ENCODE assay signal across 11 cellular contexts in the genomic region with DNA sequence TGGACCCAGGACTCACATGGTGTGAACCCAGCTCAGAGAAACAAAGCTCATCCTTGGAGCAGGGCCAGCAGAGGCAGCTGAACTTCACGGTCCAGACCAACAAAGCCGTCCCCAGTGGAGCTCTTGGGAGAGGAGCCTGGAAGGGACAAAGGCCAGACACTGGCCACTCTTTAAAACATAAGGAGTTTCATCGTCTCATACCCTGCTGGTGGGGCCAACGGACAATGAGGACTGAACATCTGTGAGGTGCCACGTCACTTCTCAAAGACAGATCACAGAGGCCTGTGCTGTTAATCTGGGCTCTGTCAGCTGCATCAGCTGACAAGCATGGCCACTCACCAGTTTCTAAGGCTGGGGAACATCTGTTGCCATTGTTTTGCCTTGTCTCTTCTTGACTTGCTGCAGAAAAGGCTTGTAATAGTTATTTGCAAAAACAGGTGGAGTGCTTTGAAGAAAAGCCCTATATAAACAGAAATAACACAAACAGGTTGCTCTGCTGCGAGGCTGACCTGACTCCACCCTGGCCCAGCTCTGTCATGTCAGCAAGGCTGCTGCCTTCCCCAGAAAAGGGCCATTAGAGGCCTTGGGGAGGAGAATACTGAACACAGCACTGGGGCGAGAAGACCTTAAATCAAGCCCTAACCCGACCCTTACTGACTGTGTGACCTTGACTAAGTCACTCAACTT.
DNase-seq lines count a peak whose midpoint lies in the region; ATAC-seq and FAIRE-seq lines count a peak whose summit lies in the region.
"Had no signal": no experiment of that assay in that cellular context is flagged by ENCODE, and none has a peak within 500 bp of the region (broad histone marks: within the 10 kb centered on the region; RNA-seq: fewer than 3 reads in every experiment).

No MANE protein-coding gene starts in this region.

- no peak overlapping the region; the same call in 1 of the 2 replicates for H3K27ac ChIP-seq in BLaER1

- H3K4me3 ChIP-seq in BLaER1 = no peak overlapping the region

- peak; percentile 53 for ATAC-seq in esophagus mucosa
- ATAC-seq in stimulated activated memory B cell treated with anti-CD40 and anti-IgM and Interleukin-4, amounts not matched to agents 10 μg/mL and 1 μg/mL and 100 μg/mL, for 72 hours = no peak

- H3K9ac ChIP-seq in BLaER1 = no peak overlapping the region

- H3K9me3 Mint-ChIP-seq in stimulated activated memory B cell treated with anti-CD40 and anti-IgM and Interleukin-4, amounts not matched to agents 10 μg/mL and 1 μg/mL and 100 μg/mL, for 72 hours = no peaks in the 10 kb centered on the region
- H3K9me3 Mint-ChIP-seq: activated T-cell treated with anti-CD3 and anti-CD28 coated beads, Interleukin-2, amount 50 U/mL, for 24 hours; naive thymus-derived CD8-positive, alpha-beta T cell had no signal

- H3K27me3 ChIP-seq in BLaER1 = no peaks in the 10 kb centered on the region

- H4K20me1 ChIP-seq in BLaER1 = no peaks in the 10 kb centered on the region

- DNase-seq in NCI-H345 treated with DMSO at 0.1 percent for 48 hours (lab: John Stamatoyannopoulos, UW; ENCODE audit: unreplicated experiment) (peak; percentile 73), mucosa of gallbladder (ENCODE audit: low spot score) (peak; percentile 21), T-helper 9 cell (no peak), RCC 7860 (ENCODE audit: low spot score) (no peak)
- no peak for DNase-seq in activated naive CD4-positive, alpha-beta T cell treated with Interleukin-2 at 50 U/mL for 16 hours
- DNase-seq: activated CD4-positive, CD25-positive, alpha-beta regulatory T cell; activated T-cell treated with anti-CD3 and anti-CD28 coated beads, Interleukin-2, amount 50 U/mL, for 24 hours; naive thymus-derived CD8-positive, alpha-beta T cell had no signal

- no peak overlapping the region for H3K4me3 Mint-ChIP-seq in stimulated activated memory B cell treated with anti-CD40 and anti-IgM and Interleukin-4, amounts not matched to agents 10 μg/mL and 1 μg/mL and 100 μg/mL, for 72 hours
- H3K4me3 Mint-ChIP-seq: activated T-cell treated with anti-CD3 and anti-CD28 coated beads, Interleukin-2, amount 50 U/mL, for 24 hours; naive thymus-derived CD8-positive, alpha-beta T cell had no signal

- H3K4me2 ChIP-seq in BLaER1 = peak overlapping the region; percentile 3; the same call in 1 of the 2 replicates

- FAIRE-seq in RCC 7860 (lab: Jason Lieb, UNC) = no peak

- no peaks in the 10 kb centered on the region for H3K9me3 ChIP-seq in BLaER1

- no peaks in the 10 kb centered on the region for H3K36me3 ChIP-seq in BLaER1

- H3K27me3 Mint-ChIP-seq in stimulated activated memory B cell treated with anti-CD40 and anti-IgM and Interleukin-4, amounts not matched to agents 10 μg/mL and 1 μg/mL and 100 μg/mL, for 72 hours = peaks cover 10% of the 10 kb centered on the region
- H3K27me3 Mint-ChIP-seq: activated T-cell treated with anti-CD3 and anti-CD28 coated beads, Interleukin-2, amount 50 U/mL, for 24 hours had no signal

- no peaks in the 10 kb centered on the region for H3K4me1 Mint-ChIP-seq in stimulated activated memory B cell treated with anti-CD40 and anti-IgM and Interleukin-4, amounts not matched to agents 10 μg/mL and 1 μg/mL and 100 μg/mL, for 72 hours

- H3K36me3 Mint-ChIP-seq in stimulated activated memory B cell treated with anti-CD40 and anti-IgM and Interleukin-4, amounts not matched to agents 10 μg/mL and 1 μg/mL and 100 μg/mL, for 72 hours = no peaks in the 10 kb centered on the region
- H3K36me3 Mint-ChIP-seq: naive thymus-derived CD8-positive, alpha-beta T cell had no signal

- H3K4me1 ChIP-seq in BLaER1 = peaks cover 9% of the 10 kb centered on the region; the same call in 1 of the 2 replicates

- H3K27ac Mint-ChIP-seq in stimulated activated memory B cell treated with anti-CD40 and anti-IgM and Interleukin-4, amounts not matched to agents 10 μg/mL and 1 μg/mL and 100 μg/mL, for 72 hours = no peak overlapping the region
- H3K27ac Mint-ChIP-seq: activated T-cell treated with anti-CD3 and anti-CD28 coated beads, Interleukin-2, amount 50 U/mL, for 24 hours had no signal

Comparison
In these comparisons a context has a peak if more than half of its experiments do, and no peak if none do; other contexts are left out.
1. DNase-seq: peak in NCI-H345 treated with DMSO at 0.1 percent for 48 hours (single experiment) and mucosa of gallbladder (single experiment); none in activated naive CD4-positive, alpha-beta T cell treated with Interleukin-2 at 50 U/mL for 16 hours (single experiment), T-helper 9 cell (single experiment) and RCC 7860 (single experiment).